ENCODE assay signal across 1 cellular context in the genomic region with DNA sequence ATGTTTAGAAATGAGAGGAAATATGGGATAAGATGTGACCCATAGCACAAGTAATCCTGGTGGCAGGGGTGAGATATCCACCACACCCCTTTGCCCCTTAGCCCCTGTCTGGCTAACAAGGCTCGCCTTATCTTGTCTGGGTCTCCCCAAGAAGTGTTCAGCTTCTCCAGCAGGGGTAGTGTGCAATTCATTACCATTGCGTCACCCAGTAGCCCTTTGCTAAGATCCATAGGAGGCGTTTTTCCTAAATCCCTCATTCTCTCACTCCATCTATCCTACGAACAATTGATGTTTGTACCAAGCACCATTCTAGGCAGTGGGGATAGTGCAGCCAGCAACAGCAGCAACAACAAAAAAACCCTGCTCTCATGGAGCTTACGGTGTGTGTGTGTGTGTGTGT.
TF ChIP-seq lines count a peak whose summit lies in the region.

No MANE protein-coding gene starts in this region.

TF ChIP-seq in HepG2, 621 proteins besides CTCF, POLR2A, EP300 and RAD21 (continued from another document):
- TF ChIP-seq ZNF788 (CRISPR knock-in tag; IDR thresholded peaks at IDR 0.05; ENCODE audit: borderline replicate concordance), result no peak
